In genomic region chr1:230825804-230826160, GRCh38 we compare ENCODE assay signal across 15 cellular contexts. TPM values are rescaled to one million over a fixed set of nuclear protein-coding genes. Genes with fewer than 3 reads are reported as not detected.
DNase-seq lines count a peak whose midpoint lies in the region; ATAC-seq, FAIRE-seq and TF ChIP-seq lines count a peak whose summit lies in the region.
"Had no signal": no experiment of that assay in that cellular context is flagged by ENCODE, and none has a peak within 500 bp of the region (broad histone marks: within the 10 kb centered on the region; RNA-seq: fewer than 3 reads in every experiment).

No MANE protein-coding gene starts in this region.

- no peaks in the 10 kb centered on the region for H3K9me3 ChIP-seq in astrocyte (ENCODE audit: insufficient read depth, low read depth, low read length)
- H3K9me3 ChIP-seq in stomach smooth muscle (ENCODE audit: control insufficient read depth in 2 of 2, low read length in 2 of 2): no peaks in the 10 kb centered on the region

- no peak overlapping the region for H3K27ac Mint-ChIP-seq in astrocyte (ENCODE audit: unreplicated experiment)
- H3K27ac Mint-ChIP-seq: naive thymus-derived CD4-positive, alpha-beta T cell had no signal

- H4K20me1 ChIP-seq in astrocyte (ENCODE audit: insufficient read depth, low read length): no peaks in the 10 kb centered on the region

- H3K4me1 Mint-ChIP-seq in astrocyte (ENCODE audit: low read depth, unreplicated experiment): peaks cover 22% of the 10 kb centered on the region
- H3K4me1 Mint-ChIP-seq: naive thymus-derived CD4-positive, alpha-beta T cell had no signal

- peak overlapping the region; percentile 30 for H3K4me2 ChIP-seq in astrocyte (ENCODE audit: low read length)

- peak overlapping the region; percentile 37 for H3K9ac ChIP-seq in astrocyte (ENCODE audit: low read length)
- no peak overlapping the region for H3K9ac ChIP-seq in stomach smooth muscle (ENCODE audit: low read length in 2 of 2)

- peaks cover 3% of the 10 kb centered on the region for H3K9me3 Mint-ChIP-seq in astrocyte (ENCODE audit: unreplicated experiment)

- H3K36me3 ChIP-seq in astrocyte (ENCODE audit: insufficient read depth, low read length) (no peaks in the 10 kb centered on the region), stomach smooth muscle (ENCODE audit: control insufficient read depth in 2 of 2, insufficient read depth in 2 of 2, low read length in 2 of 2) (no peaks in the 10 kb centered on the region)

- no peak overlapping the region for H3K4me3 Mint-ChIP-seq in astrocyte (ENCODE audit: unreplicated experiment)
- H3K4me3 Mint-ChIP-seq: naive thymus-derived CD4-positive, alpha-beta T cell had no signal

- no peaks in the 10 kb centered on the region for H3K27me3 Mint-ChIP-seq in astrocyte (ENCODE audit: low read depth, unreplicated experiment)

- H3K27me3 ChIP-seq in astrocyte (ENCODE audit: insufficient read depth, low read length) (no peaks in the 10 kb centered on the region), stomach smooth muscle (ENCODE audit: control insufficient read depth in 1 of 2, insufficient read depth in 2 of 2, low read length in 2 of 2) (no peaks in the 10 kb centered on the region)

- H2AFZ ChIP-seq in astrocyte (ENCODE audit: low read depth, low read length): no peak overlapping the region

- ATAC-seq in left lobe of liver: peak; percentile 85
- no peak for ATAC-seq in GM18868 (IDR thresholded peaks at IDR 0.05; ENCODE audit: unreplicated experiment)

- no peaks in the 10 kb centered on the region for H3K79me2 ChIP-seq in astrocyte (ENCODE audit: insufficient read depth, low read length)

- TF ChIP-seq CTCF in astrocyte (IDR thresholded peaks at IDR 0.05; ENCODE audit: insufficient read depth, low read depth, low read length): no peak

- no peak for FAIRE-seq in astrocyte (lab: Jason Lieb, UNC)
- FAIRE-seq: H1, HTR-8/SVneo had no signal

- peaks cover 25% of the 10 kb centered on the region for H3K4me1 ChIP-seq in astrocyte (ENCODE audit: insufficient read depth, low read length)
- H3K4me1 ChIP-seq in stomach smooth muscle (ENCODE audit: control insufficient read depth, insufficient read depth, low read length): peaks cover 51% of the 10 kb centered on the region

- peak overlapping the region; percentile 10 for H3K27ac ChIP-seq in astrocyte (ENCODE audit: low read depth, low read length)
- H3K27ac ChIP-seq in stomach smooth muscle (ENCODE audit: low read length): peak overlapping the region; percentile 58
- H3K27ac ChIP-seq: SK-N-MC had no signal

- H3K36me3 Mint-ChIP-seq in astrocyte (ENCODE audit: low read depth, unreplicated experiment): peaks cover 17% of the 10 kb centered on the region

- DNase-seq in GM03348 (ENCODE audit: low spot score) (peak; percentile 44), astrocyte (ENCODE audit: low read depth) (no peak), left lobe of liver (ENCODE audit: low spot score) (no peak), DMS79 (lab: John Stamatoyannopoulos, UW) (no peak), NCI-H1092 (lab: John Stamatoyannopoulos, UW) (no peak)
- DNase-seq in NK-92 treated with Interleukin-12 subunit alpha and Interleukin-12 subunit beta, amount 100 ng/mL, for 24 hours (lab: John Stamatoyannopoulos, UW): no peak
- DNase-seq: activated CD4-positive, CD25-positive, alpha-beta regulatory T cell; activated T-cell treated with anti-CD3 and anti-CD28 coated beads, Interleukin-2, amount 50 U/mL, for 48 hours; COR-L47; naive thymus-derived CD4-positive, alpha-beta T cell had no signal

- H3K4me3 ChIP-seq in astrocyte (ENCODE audit: insufficient read depth, low read depth, low read length) (no peak overlapping the region), stomach smooth muscle (ENCODE audit: low read length in 2 of 2) (no peak overlapping the region)
- H3K4me3 ChIP-seq: SK-N-MC had no signal

RNA-seq across cellular contexts. Expression of gene C1orf198, which starts 42.5 kb away (rescaled TPM):
- total RNA-seq in astrocyte (102 and 107 TPM in 2 replicates), left lobe of liver (4.6 TPM)

Comparison
In these comparisons a context has a peak if more than half of its experiments do, and no peak if none do; other contexts are left out.
1. RNA of gene C1orf198, which starts 42.5 kb away (total RNA-seq): 102 to 107 TPM in astrocyte; 4.6 TPM in left lobe of liver (single experiment); every median in the first group is over 10 times any median in the second.